In genomic region chr2:32010280-32010669, GRCh38 we compare ENCODE assay signal across 8 cellular contexts. TPM values are rescaled to one million over a fixed set of nuclear protein-coding genes. Genes with fewer than 3 reads are reported as not detected.
A peak's percentile ranks its signal among the peaks of the same experiment; 100 is the strongest.
DNase-seq lines count a peak whose midpoint lies in the region; ATAC-seq lines count a peak whose summit lies in the region.
"Not testable (repeated sequence)": the region's sequence is repeated elsewhere in the genome, so short reads cannot be mapped to it uniquely, and the experiment has no call there.

No MANE protein-coding gene starts in this region.

- H3K9me3 ChIP-seq in esophagus (ENCODE audit: control insufficient read depth in 2 of 2, insufficient read depth in 1 of 2, low read depth in 1 of 2, low read length in 1 of 2): not testable (repeated sequence)

- not testable (repeated sequence) for H3K27me3 ChIP-seq in esophagus (ENCODE audit: control insufficient read depth in 1 of 2, insufficient read depth in 2 of 2, low read length in 2 of 2)

- H3K36me3 ChIP-seq in esophagus (ENCODE audit: control insufficient read depth in 2 of 2, insufficient read depth in 2 of 2, low read length in 1 of 2): not testable (repeated sequence)

- WGBS in esophagus, 2 donors: 0% methylated on average over 28 of the region's 43 CpGs; no CpG with 5 or more reads in 1 of the 2 donors

- ATAC-seq in GM21515 (IDR thresholded peaks at IDR 0.05; ENCODE audit: unreplicated experiment) (peak; percentile 49), HG03521 (IDR thresholded peaks at IDR 0.05; ENCODE audit: unreplicated experiment) (peak; percentile 39)

- not testable (repeated sequence) for H3K4me1 ChIP-seq in esophagus (ENCODE audit: control insufficient read depth in 2 of 2, insufficient read depth in 2 of 2, low read length in 1 of 2)

- H3K27ac ChIP-seq in esophagus (ENCODE audit: low read depth in 2 of 2, low read length in 1 of 2): peak overlapping the region; percentile 87 to 93

- peak overlapping the region; percentile 85 to 87 for H3K4me3 ChIP-seq in esophagus (ENCODE audit: low read depth in 1 of 2, low read length in 2 of 2)

- peak; percentile 62 for DNase-seq in COLO668 (lab: John Stamatoyannopoulos, UW; ENCODE audit: unreplicated experiment)
- DNase-seq in RPMI7951 (ENCODE audit: low read depth): peak; percentile 69
- peak; percentile 78 for DNase-seq in activated T-cell treated with anti-CD3 and anti-CD28 coated beads, Interleukin-2, amount 50 U/mL, for 1 hour
- DNase-seq in mucosa of gallbladder (ENCODE audit: low spot score): peak; percentile 52
- DNase-seq in stimulated activated CD8-positive, alpha-beta memory T cell treated with anti-CD3 and anti-CD28 coated beads, Interleukin-15, amount 100 ng/mL, for 24 hours (ENCODE audit: low read depth): peak; percentile 33

RNA-seq across cellular contexts. Expression of gene MEMO1, which starts 0.5 kb away (rescaled TPM):
- 74.3 and 78.6 TPM in 2 replicates for total RNA-seq in RPMI7951 (2014; rRNA removed; shearing (Covaris generic))
- polyA plus RNA-seq in esophagus: 10 to 100 TPM; 50.5 to 73.8 TPM
- total RNA-seq in mucosa of gallbladder: 31.5 TPM

RNA-seq across cellular contexts. Expression of gene DPY30, which starts 29.3 kb away (rescaled TPM):
- 149 and 158 TPM in 2 replicates for total RNA-seq in RPMI7951 (2014; rRNA removed; shearing (Covaris generic))
- 100 to 1,000 TPM in 1 of 2 donors, 10 to 100 TPM in 1; 77.2 to 115 TPM for polyA plus RNA-seq in esophagus
- 65.1 TPM for total RNA-seq in mucosa of gallbladder

RNA-seq across cellular contexts. Expression of gene SPAST, which starts 53.1 kb away (rescaled TPM):
- 19.9 and 23.6 TPM in 2 replicates for total RNA-seq in RPMI7951 (2014; rRNA removed; shearing (Covaris generic))
- polyA plus RNA-seq in esophagus: 1 to 10 TPM; 3.6 to 3.9 TPM
- 18.1 TPM for total RNA-seq in mucosa of gallbladder

Comparison
In these comparisons a context has a peak if more than half of its experiments do, and no peak if none do; other contexts are left out.
1. Peak in every context shown above with its lines: DNase-seq, ATAC-seq, H3K4me3 ChIP-seq and H3K27ac ChIP-seq.